ENCODE assay signal across 7 cellular contexts in genomic region chr6:1561355-1561754, GRCh38. TPM values are rescaled to one million over a fixed set of nuclear protein-coding genes. Genes with fewer than 3 reads are reported as not detected.
"Had no signal": no experiment of that assay in that cellular context is flagged by ENCODE, and none has a peak within 500 bp of the region (broad histone marks: within the 10 kb centered on the region; RNA-seq: fewer than 3 reads in every experiment).

No MANE protein-coding gene starts in this region.

- H3K27ac ChIP-seq: HL-60 had no signal

- H3K9me3 Mint-ChIP-seq: GM23338, H9, IgD-negative memory B cell had no signal

- H3K36me3 Mint-ChIP-seq: IgD-negative memory B cell had no signal

- DNase-seq: H9, HCEC 1CT had no signal

- H3K4me1 Mint-ChIP-seq: IgD-negative memory B cell had no signal

- H3K4me3 Mint-ChIP-seq: GM23338, H9, IgD-negative memory B cell had no signal

- H3K27ac Mint-ChIP-seq: GM23338, H9, IgD-negative memory B cell had no signal

- ATAC-seq: GM23338, HepG2 had no signal

- H2AFZ ChIP-seq: GM23338 had no signal

- H3K4me2 ChIP-seq: GM23338 had no signal

- H3K4me3 ChIP-seq: GM23338 had no signal

RNA-seq across cellular contexts. Expression of gene FOXC1, which starts 48.4 kb away (rescaled TPM):
- total RNA-seq: H9 had no signal
- polyA plus RNA-seq: H1, IgD-negative memory B cell had no signal
